In genomic region chr11:45339754-45340519, GRCh38 we compare ENCODE assay signal across 8 cellular contexts. TPM values are rescaled to one million over a fixed set of nuclear protein-coding genes. Genes with fewer than 3 reads are reported as not detected.
DNase-seq lines count a peak whose midpoint lies in the region; ATAC-seq, FAIRE-seq and TF ChIP-seq lines count a peak whose summit lies in the region.

No MANE protein-coding gene starts in this region.

- H3K4me1 ChIP-seq in keratinocyte (ENCODE audit: control insufficient read depth, extremely low read depth, insufficient read depth, low read length) = peaks cover 5% of the 10 kb centered on the region

- H4K20me1 ChIP-seq in keratinocyte (ENCODE audit: control insufficient read depth, extremely low read depth, insufficient read depth, low read length) = no peaks in the 10 kb centered on the region

- no peak overlapping the region for H3K4me3 ChIP-seq in keratinocyte (ENCODE audit: control insufficient read depth in 2 of 3, extremely low read depth in 1 of 3, insufficient read depth in 2 of 3, low read depth in 1 of 3, low read length in 3 of 3)

- H3K9me3 ChIP-seq in keratinocyte (ENCODE audit: control insufficient read depth, low read depth, low read length) = no peaks in the 10 kb centered on the region

- no peaks in the 10 kb centered on the region for H3K27me3 ChIP-seq in keratinocyte (ENCODE audit: control insufficient read depth, extremely low read depth, insufficient read depth, low read length)

- no peaks in the 10 kb centered on the region for H3K36me3 ChIP-seq in keratinocyte (ENCODE audit: control insufficient read depth in 2 of 2, extremely low read depth in 1 of 2, insufficient read depth in 2 of 2, low read length in 2 of 2)

- dilution Hi-C loops in keratinocyte (cut with MboI; ENCODE audit: extremely low pct_ligation_motif_present, low sequenced_read_pairs) = loop anchor here (25.0 kb wide), 1 partner anchor 403 kb away; no protein-coding TSS in a partner anchor

- no peaks in the 10 kb centered on the region for H3K9me1 ChIP-seq in keratinocyte (ENCODE audit: control insufficient read depth, extremely low read depth, insufficient read depth, low read length)

- TF ChIP-seq CTCF in keratinocyte (optimal IDR thresholded peaks at IDR 0.05 in 1 of 3, IDR thresholded peaks at IDR 0.05 in 1 of 3, conservative IDR thresholded peaks at IDR 0.05 in 1 of 3; ENCODE audit: extremely low read depth in 1 of 3, insufficient read depth in 2 of 3, low read length in 3 of 3) = peak; percentile 86 to 91 (median 89)

- H2AFZ ChIP-seq in keratinocyte (ENCODE audit: control insufficient read depth, low read length) = peak overlapping the region; percentile 10

- H3K27ac ChIP-seq in caudate nucleus (ENCODE audit: low read depth, low read length) = no peak overlapping the region
- H3K27ac ChIP-seq in keratinocyte (ENCODE audit: control insufficient read depth, insufficient read depth, low read length) = no peak overlapping the region

- peak; percentile 44 for FAIRE-seq in keratinocyte (lab: Jason Lieb, UNC)

- H3K4me2 ChIP-seq in keratinocyte (ENCODE audit: control insufficient read depth, extremely low read depth, insufficient read depth, low read depth, low read length) = peak overlapping the region; percentile 54

- ATAC-seq in GM19023 (IDR thresholded peaks at IDR 0.05; ENCODE audit: unreplicated experiment) (peak; percentile 91), HG03175 (IDR thresholded peaks at IDR 0.05; ENCODE audit: unreplicated experiment) (peak; percentile 88)

- no peaks in the 10 kb centered on the region for H3K79me2 ChIP-seq in keratinocyte (ENCODE audit: control insufficient read depth, insufficient read depth, low read length)

- DNase-seq in AML-193 (lab: John Stamatoyannopoulos, UW) (peak; percentile 82), NCI-H226 (peak; percentile 74), caudate nucleus (lab: John Stamatoyannopoulos, UW) (peak in 60 of 61 donors; percentile 12 to 95 (median 78)), keratinocyte (ENCODE audit: low read depth, low spot score) (peak; percentile 77)
- peak; percentile 78 to 94 (median 83) for DNase-seq in activated CD4-positive, CD25-positive, alpha-beta regulatory T cell (lab: John Stamatoyannopoulos, UW)
- DNase-seq in stimulated activated CD4-positive, alpha-beta T cell treated with anti-CD3 and anti-CD28 coated beads, Interleukin-15, amount 100 ng/mL, for 48 hours (ENCODE audit: low read depth in 2 of 2) = peak; percentile 86 to 90

- H3K9ac ChIP-seq in keratinocyte (ENCODE audit: control insufficient read depth, extremely low read depth, insufficient read depth, low read length) = no peak overlapping the region

RNA-seq across cellular contexts. Expression of gene SYT13, which starts 53.8 kb away (rescaled TPM):
- polyA plus RNA-seq in keratinocyte = not detected in 3 replicates
- polyA plus RNA-seq in keratinocyte (2011; ENCODE audit: low read depth) = not detected
- not detected in 2 replicates for polyA plus RNA-seq in keratinocyte (2011; cell fraction: cytosol; rRNA removed)
- not detected in 2 replicates for polyA plus RNA-seq in keratinocyte (2011; cell fraction: nucleus; rRNA removed)
- not detected in 2 replicates for polyA plus RNA-seq in keratinocyte (2012; ENCODE audit: low replicate concordance)
- polyA minus RNA-seq in keratinocyte = not detected in 3 replicates
- polyA minus RNA-seq in keratinocyte (2011; cell fraction: cytosol; rRNA and poly(A)+ RNA removed) = not detected
- polyA minus RNA-seq in keratinocyte (2011; cell fraction: nucleus; rRNA and poly(A)+ RNA removed) = not detected in 2 replicates
